ENCODE assay signal across 18 cellular contexts in the genomic region with DNA sequence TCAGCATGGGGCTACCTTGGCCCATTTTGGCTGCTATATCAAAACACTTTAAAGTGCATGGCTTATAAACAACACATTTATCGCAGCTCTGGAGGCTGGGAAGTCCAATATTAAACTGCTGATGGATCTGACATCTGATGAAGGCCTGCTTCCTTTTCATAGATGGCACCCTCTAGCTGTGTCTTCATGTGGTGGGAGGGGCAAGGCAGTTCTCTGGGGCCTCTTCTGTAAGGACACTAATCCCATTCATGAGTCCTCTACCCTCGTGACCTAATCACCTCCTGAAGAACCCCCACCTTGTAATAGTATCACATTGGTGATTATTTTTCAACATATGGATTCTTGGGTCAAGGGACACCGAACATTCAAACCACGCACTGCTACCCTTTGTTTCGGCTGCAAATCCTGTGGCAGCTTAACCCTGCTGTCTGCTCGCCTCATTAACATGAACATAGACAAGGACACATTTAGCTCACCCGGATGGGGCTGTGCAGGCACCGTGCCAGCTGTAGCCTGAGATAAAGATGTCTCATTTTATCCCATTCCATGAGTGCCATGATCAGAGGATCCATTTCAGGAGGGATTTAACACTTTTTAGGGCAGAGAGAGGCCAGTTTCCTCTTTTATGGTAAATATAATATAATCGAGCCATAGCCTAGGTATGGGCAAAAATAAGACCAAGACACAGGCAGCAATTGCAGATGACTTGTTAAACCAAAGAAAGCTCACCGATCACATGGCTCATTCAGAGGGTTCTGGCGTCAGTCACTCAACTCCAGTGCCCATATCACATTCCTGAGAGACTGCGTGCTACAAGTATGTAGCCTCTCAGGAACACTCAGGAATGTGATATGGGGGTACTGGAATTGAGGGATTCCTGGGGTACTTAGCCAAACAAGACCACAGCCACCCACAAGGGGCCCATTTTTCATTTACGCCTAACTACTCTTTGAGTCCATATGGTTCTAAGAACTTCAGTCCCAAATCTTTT.
DNase-seq lines count a peak whose midpoint lies in the region; ATAC-seq, FAIRE-seq and TF ChIP-seq lines count a peak whose summit lies in the region.
"Had no signal": no experiment of that assay in that cellular context is flagged by ENCODE, and none has a peak within 500 bp of the region (broad histone marks: within the 10 kb centered on the region; RNA-seq: fewer than 3 reads in every experiment).

No MANE protein-coding gene starts in this region.

- H3K9me3 ChIP-seq in osteoblast (ENCODE audit: low read depth, low read length) (no peaks in the 10 kb centered on the region), kidney (ENCODE audit: control insufficient read depth in 1 of 2, low read length in 2 of 2) (no peaks in the 10 kb centered on the region)
- H3K9me3 ChIP-seq: BE2C had no signal

- H3K4me3 ChIP-seq in osteoblast (ENCODE audit: insufficient read depth, low read length) (no peak overlapping the region), kidney (ENCODE audit: low read length in 2 of 2) (no peak overlapping the region)

- H3K4me1 ChIP-seq in osteoblast (ENCODE audit: insufficient read depth, low read length) (peaks cover 2% of the 10 kb centered on the region), kidney (ENCODE audit: control insufficient read depth in 1 of 2, insufficient read depth in 1 of 2, low read depth in 1 of 2, low read length in 2 of 2) (no peaks in the 10 kb centered on the region), foreskin keratinocyte (peaks cover 9% of the 10 kb centered on the region)
- H3K4me1 ChIP-seq: BE2C had no signal

- no peak overlapping the region for H3K9ac ChIP-seq in kidney (ENCODE audit: low read length in 2 of 2)

- DNase-seq in COLO829 (ENCODE audit: low spot score), result peak; percentile 27
- peak; percentile 24 for DNase-seq in RPMI7951 (ENCODE audit: low read depth)
- peak; percentile 46 for DNase-seq in left cardiac atrium
- no peak for DNase-seq in osteoblast (ENCODE audit: insufficient read length, low spot score, missing footprints)
- no peak for DNase-seq in kidney
- no peak for DNase-seq in AG08396 (ENCODE audit: low spot score)
- no peak for DNase-seq in foreskin keratinocyte
- DNase-seq in D341Med (ENCODE audit: low spot score), result no peak
- DNase-seq: ACHN; BE2C; CD4-positive, alpha-beta memory T cell; GOT3; KBM-7; NCI-H1105 treated with DMSO at 0.1 percent for 48 hours; NCI-H187 treated with DMSO at 0.1 percent for 48 hours; NCI-H2171 treated with DMSO at 0.1 percent for 48 hours; NCI-H510A treated with DMSO at 0.1 percent for 48 hours; PC-3 had no signal

- ATAC-seq in left cardiac atrium (peak; percentile 78 to 79), foreskin keratinocyte (no peak)
- ATAC-seq: PC-3 had no signal

- FAIRE-seq in kidney (lab: Jason Lieb, UNC), result no peak

- no peaks in the 10 kb centered on the region for H3K36me3 ChIP-seq in osteoblast (ENCODE audit: insufficient read depth, low read length)
- no peaks in the 10 kb centered on the region for H3K36me3 ChIP-seq in kidney (ENCODE audit: control insufficient read depth in 1 of 2, insufficient read depth in 2 of 2, low read length in 2 of 2)
- H3K36me3 ChIP-seq: BE2C had no signal

- no peaks in the 10 kb centered on the region for H3K79me2 ChIP-seq in osteoblast (ENCODE audit: insufficient read depth, low read length)

- peak overlapping the region; percentile 39 for H3K4me2 ChIP-seq in osteoblast (ENCODE audit: insufficient read depth, low read length)

- H3K27me3 ChIP-seq in osteoblast (ENCODE audit: insufficient read depth, low read length), result no peaks in the 10 kb centered on the region
- no peaks in the 10 kb centered on the region for H3K27me3 ChIP-seq in foreskin keratinocyte
- H3K27me3 ChIP-seq: BE2C had no signal

- intact Hi-C loops in left cardiac atrium (cut with DNase I), result no loop called here
- intact Hi-C loops in kidney (cut with DNase I), result no loop called here

- no peak overlapping the region for H2AFZ ChIP-seq in osteoblast (ENCODE audit: low read length)

- H4K20me1 ChIP-seq in osteoblast (ENCODE audit: insufficient read depth, low read length), result peaks cover 3% of the 10 kb centered on the region

- TF ChIP-seq CTCF in osteoblast (IDR thresholded peaks at IDR 0.05; ENCODE audit: extremely low read depth, low read depth, low read length) (no peak), kidney (IDR thresholded peaks at IDR 0.05; ENCODE audit: borderline replicate concordance, extremely low read depth, insufficient read depth) (no peak), foreskin keratinocyte (conservative IDR thresholded peaks at IDR 0.05) (no peak)

- no peak overlapping the region for H3K27ac ChIP-seq in osteoblast (ENCODE audit: low read depth, low read length)
- no peak overlapping the region for H3K27ac ChIP-seq in kidney (ENCODE audit: low read depth in 2 of 2, low read length in 2 of 2)
- no peak overlapping the region for H3K27ac ChIP-seq in foreskin keratinocyte

Comparison
In these comparisons a context has a peak if more than half of its experiments do, and no peak if none do; other contexts are left out.
1. DNase-seq: peak in COLO829 (single experiment), RPMI7951 (single experiment) and left cardiac atrium (single experiment); none in osteoblast (single experiment), kidney (single experiment), AG08396 (single experiment), foreskin keratinocyte (0 of 2) and D341Med (single experiment).